15 cellular contexts compared by ENCODE assay signal in genomic region chr5:159899067-159900049, GRCh38. TPM values are rescaled to one million over a fixed set of nuclear protein-coding genes. Genes with fewer than 3 reads are reported as not detected.
DNase-seq lines count a peak whose midpoint lies in the region; ATAC-seq, FAIRE-seq and TF ChIP-seq lines count a peak whose summit lies in the region.
"Had no signal": no experiment of that assay in that cellular context is flagged by ENCODE, and none has a peak within 500 bp of the region (broad histone marks: within the 10 kb centered on the region; RNA-seq: fewer than 3 reads in every experiment).

No MANE protein-coding gene starts in this region.

- no peaks in the 10 kb centered on the region for H3K9me1 ChIP-seq in keratinocyte (ENCODE audit: control insufficient read depth, extremely low read depth, insufficient read depth, low read length)

- H3K27ac ChIP-seq in keratinocyte (ENCODE audit: control insufficient read depth, insufficient read depth, low read length) = no peak overlapping the region
- H3K27ac ChIP-seq: uterus had no signal

- H3K4me3 ChIP-seq in AG10803 (ENCODE audit: low read length) = no peak overlapping the region
- no peak overlapping the region for H3K4me3 ChIP-seq in astrocyte of the spinal cord (ENCODE audit: low read depth, low read length)
- H3K4me3 ChIP-seq in keratinocyte (ENCODE audit: control insufficient read depth in 2 of 3, extremely low read depth in 1 of 3, insufficient read depth in 2 of 3, low read depth in 1 of 3, low read length in 3 of 3) = no peak overlapping the region
- H3K4me3 ChIP-seq: uterus had no signal

- no peaks in the 10 kb centered on the region for H3K36me3 ChIP-seq in keratinocyte (ENCODE audit: control insufficient read depth in 2 of 2, extremely low read depth in 1 of 2, insufficient read depth in 2 of 2, low read length in 2 of 2)
- H3K36me3 ChIP-seq: uterus had no signal

- in situ Hi-C loops in astrocyte of the spinal cord (cut with HindIII; ENCODE audit: low sequenced_read_pairs) = no loop called here

- no peaks in the 10 kb centered on the region for H3K9me3 ChIP-seq in keratinocyte (ENCODE audit: control insufficient read depth, low read depth, low read length)
- H3K9me3 ChIP-seq: uterus had no signal

- H3K79me2 ChIP-seq in keratinocyte (ENCODE audit: control insufficient read depth, insufficient read depth, low read length) = no peaks in the 10 kb centered on the region

- peaks cover 52% of the 10 kb centered on the region for H3K4me1 ChIP-seq in keratinocyte (ENCODE audit: control insufficient read depth, extremely low read depth, insufficient read depth, low read length)
- H3K4me1 ChIP-seq: uterus had no signal

- DNase-seq in AG10803 (ENCODE audit: low read depth) = peak; percentile 74
- peak; percentile 40 for DNase-seq in LHCN-M2 (ENCODE audit: low read depth)
- DNase-seq in astrocyte of the spinal cord (ENCODE audit: low read depth, low spot score) = peak; percentile 67
- DNase-seq in keratinocyte (ENCODE audit: low read depth, low spot score) = no peak
- no peak for DNase-seq in NCI-H82 treated with DMSO at 0.1 percent for 48 hours (lab: John Stamatoyannopoulos, UW; ENCODE audit: unreplicated experiment)
- DNase-seq in HK-2 (ENCODE audit: unreplicated experiment) = no peak
- DNase-seq in DMS79 (lab: John Stamatoyannopoulos, UW) = no peak
- DNase-seq: anterior cingulate cortex, hypothalamus, NCI-H2029 treated with DMSO at 0.1 percent for 48 hours, NCI-H69, T-helper 17 cell, uterus had no signal

- TF ChIP-seq CTCF in AG10803 (conservative IDR thresholded peaks at IDR 0.05; ENCODE audit: low read length) (no peak), astrocyte of the spinal cord (IDR thresholded peaks at IDR 0.05; ENCODE audit: low read depth, low read length) (no peak), keratinocyte (optimal IDR thresholded peaks at IDR 0.05 in 1 of 3, IDR thresholded peaks at IDR 0.05 in 1 of 3, conservative IDR thresholded peaks at IDR 0.05 in 1 of 3; ENCODE audit: extremely low read depth in 1 of 3, insufficient read depth in 2 of 3, low read length in 3 of 3) (no peak)

- H4K20me1 ChIP-seq in keratinocyte (ENCODE audit: control insufficient read depth, extremely low read depth, insufficient read depth, low read length) = no peaks in the 10 kb centered on the region

- peak; percentile 32 for FAIRE-seq in keratinocyte (lab: Jason Lieb, UNC)

- H3K9ac ChIP-seq in keratinocyte (ENCODE audit: control insufficient read depth, extremely low read depth, insufficient read depth, low read length) = no peak overlapping the region

- H2AFZ ChIP-seq in keratinocyte (ENCODE audit: control insufficient read depth, low read length) = no peak overlapping the region

- ATAC-seq in activated CD4-positive, CD25-positive, alpha-beta regulatory T cell treated with anti-CD3 and anti-CD28 coated beads, Interleukin-2, amount 50 U/mL, for 24 hours = no peak
- ATAC-seq: T-helper 17 cell had no signal

- peak overlapping the region; percentile 11 for H3K4me2 ChIP-seq in keratinocyte (ENCODE audit: control insufficient read depth, extremely low read depth, insufficient read depth, low read depth, low read length)

- H3K27me3 ChIP-seq in keratinocyte (ENCODE audit: control insufficient read depth, extremely low read depth, insufficient read depth, low read length) = no peaks in the 10 kb centered on the region
- H3K27me3 ChIP-seq: uterus had no signal

- dilution Hi-C loops in keratinocyte (cut with MboI; ENCODE audit: extremely low pct_ligation_motif_present, low sequenced_read_pairs) = no loop called here

RNA-seq across cellular contexts. Expression of gene ADRA1B, which starts 16.9 kb away (rescaled TPM):
- total RNA-seq in LHCN-M2 (2014; rRNA removed) = 0.71 and 1.1 TPM in 2 replicates
- 3.5 TPM for polyA plus RNA-seq in LHCN-M2 (2012)
- polyA plus RNA-seq in keratinocyte = 0.18 to 0.77 TPM (median 0.23 TPM) in 3 replicates
- not detected for polyA plus RNA-seq in keratinocyte (2011; ENCODE audit: low read depth)
- 0.16 and 0.21 TPM in 2 replicates for polyA plus RNA-seq in keratinocyte (2011; cell fraction: cytosol; rRNA removed)
- polyA plus RNA-seq in keratinocyte (2011; cell fraction: nucleus; rRNA removed) = 0.35 and 0.36 TPM in 2 replicates
- polyA plus RNA-seq in keratinocyte (2012; ENCODE audit: low replicate concordance) = 0.95 TPM in 1 of 2 replicates, not detected in the other
- 0.30 to 2.1 TPM (median 0.42 TPM) in 3 replicates for polyA minus RNA-seq in keratinocyte
- not detected for polyA minus RNA-seq in keratinocyte (2011; cell fraction: cytosol; rRNA and poly(A)+ RNA removed)
- polyA minus RNA-seq in keratinocyte (2011; cell fraction: nucleus; rRNA and poly(A)+ RNA removed) = 0.31 and 0.42 TPM in 2 replicates
- total RNA-seq: HT-29, T-helper 17 cell had no signal

Comparison
In these comparisons a context has a peak if more than half of its experiments do, and no peak if none do; other contexts are left out.
1. DNase-seq: peak in AG10803 (single experiment), LHCN-M2 (single experiment) and astrocyte of the spinal cord (single experiment); none in keratinocyte (single experiment), NCI-H82 treated with DMSO at 0.1 percent for 48 hours (single experiment), HK-2 (single experiment) and DMS79 (single experiment).